8 cellular contexts compared by ENCODE assay signal in the genomic region with DNA sequence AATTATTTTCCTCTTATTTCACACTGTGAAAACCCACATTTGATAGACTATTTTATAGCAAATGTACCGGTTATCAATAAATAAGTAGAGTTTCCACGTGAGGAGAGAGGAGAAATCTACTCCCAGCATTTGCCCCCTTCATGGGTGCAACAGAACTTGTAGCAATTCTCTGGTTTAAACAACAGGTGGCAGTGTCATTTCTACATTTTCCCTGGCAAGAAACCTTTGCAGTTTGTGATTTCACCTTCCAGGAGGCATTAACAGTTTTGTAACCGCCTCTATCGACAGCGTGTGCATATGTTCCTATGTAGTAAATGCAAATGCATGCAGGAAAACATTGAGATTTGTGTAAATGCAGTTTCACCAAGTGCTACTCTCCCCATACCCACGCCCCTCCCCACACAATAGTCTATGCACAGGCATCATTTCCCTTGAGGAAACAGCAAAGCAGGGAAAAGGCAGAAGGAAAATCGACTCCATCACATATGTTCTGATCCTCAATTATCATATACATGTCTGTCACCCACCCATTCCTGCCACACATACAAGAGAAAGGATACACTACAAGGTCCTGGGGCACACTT.
DNase-seq lines count a peak whose midpoint lies in the region; ATAC-seq and TF ChIP-seq lines count a peak whose summit lies in the region.

No MANE protein-coding gene starts in this region.

- ATAC-seq in GM18867 (IDR thresholded peaks at IDR 0.05; ENCODE audit: unreplicated experiment) (peak; percentile 54), GM21526 (IDR thresholded peaks at IDR 0.05; ENCODE audit: low FRiP score, unreplicated experiment) (no peak), HG03457 (IDR thresholded peaks at IDR 0.05; ENCODE audit: unreplicated experiment) (no peak)

- DNase-seq in Ammon's horn (ENCODE audit: low spot score), result peak; percentile 32
- DNase-seq in NCI-H2107 (lab: John Stamatoyannopoulos, UW), result peak; percentile 55
- no peak for DNase-seq in astrocyte of the cerebellum (ENCODE audit: low read depth)
- peak; percentile 61 for DNase-seq in kidney tubule cell (ENCODE audit: low spot score)
- no peak for DNase-seq in mucosa of gallbladder (ENCODE audit: low spot score)

- peak; percentile 59 for TF ChIP-seq CTCF in astrocyte of the cerebellum (IDR thresholded peaks at IDR 0.05; ENCODE audit: low read depth, low read length, missing control alignments)

- in situ Hi-C loops in astrocyte of the cerebellum (cut with HindIII; ENCODE audit: low sequenced_read_pairs), result no loop called here

- no peak overlapping the region for H3K4me3 ChIP-seq in astrocyte of the cerebellum (ENCODE audit: low read depth, low read length)

Comparison
In these comparisons a context has a peak if more than half of its experiments do, and no peak if none do; other contexts are left out.
1. DNase-seq: peak in Ammon's horn (single experiment), NCI-H2107 (single experiment) and kidney tubule cell (single experiment); none in astrocyte of the cerebellum (single experiment) and mucosa of gallbladder (single experiment).